ENCODE assay signal across 8 cellular contexts in genomic region chr2:203327918-203328734, GRCh38. TPM values are rescaled to one million over a fixed set of nuclear protein-coding genes. Genes with fewer than 3 reads are reported as not detected.
DNase-seq lines count a peak whose midpoint lies in the region; ATAC-seq and TF ChIP-seq lines count a peak whose summit lies in the region.

TSS of gene ABI2 (plus strand) at chr2:203328394. CDS start at chr2:203328515, 121 bp downstream.

- peak within 1 kb of the TSS; percentile 99 for H3K27ac ChIP-seq in right cardiac atrium (ENCODE audit: low read length)
- peak within 1 kb of the TSS; percentile 74 for H3K27ac ChIP-seq in urinary bladder (ENCODE audit: low read depth)

- intact Hi-C loops in right cardiac atrium (cut with DNase I), result no loop called here

- under 1% methylated on average over 97 of the region's 97 CpGs for WGBS in right cardiac atrium
- under 1% methylated on average over 97 of the region's 97 CpGs for WGBS in urinary bladder

- H3K27me3 ChIP-seq in right cardiac atrium (ENCODE audit: control insufficient read depth, insufficient read depth), result no peaks in the 10 kb centered on the region

- H3K4me1 ChIP-seq in right cardiac atrium (ENCODE audit: control insufficient read depth, insufficient read depth, low read length) (no peaks in the 10 kb centered on the region), urinary bladder (ENCODE audit: insufficient read depth) (no peaks in the 10 kb centered on the region)

- H3K4me3 ChIP-seq in GM12864 (ENCODE audit: low read depth, low read length) (peak within 1 kb of the TSS; percentile 87), right cardiac atrium (ENCODE audit: low read length) (peak within 1 kb of the TSS; percentile 99), urinary bladder (ENCODE audit: low read depth, low read length) (peak within 1 kb of the TSS; percentile 81)

- no peaks in the 10 kb centered on the region for H3K9me3 ChIP-seq in right cardiac atrium (ENCODE audit: control insufficient read depth, low read length)

- no peak for DNase-seq in GM12864 (ENCODE audit: low read depth)
- peak; percentile 77 for DNase-seq in NCI-H128 (lab: John Stamatoyannopoulos, UW; ENCODE audit: unreplicated experiment)
- DNase-seq in T-helper 2 cell, result peak; percentile 37 to 49 (median 43)
- peak in 57 of 58 donors; percentile 48 to 90 (median 83) for DNase-seq in anterior cingulate cortex (lab: John Stamatoyannopoulos, UW)
- DNase-seq in right cardiac atrium, result peak; percentile 87 to 96 (median 94)
- DNase-seq in pulmonary artery endothelial cell (ENCODE audit: low read depth, low spot score), result peak; percentile 24

- TF ChIP-seq CTCF in GM12864 (IDR thresholded peaks at IDR 0.05; ENCODE audit: low read depth, low read length, missing control alignments), result no peak

- ATAC-seq in HG02610 (IDR thresholded peaks at IDR 0.05; ENCODE audit: unreplicated experiment) (peak; percentile 61), right cardiac atrium (peak; percentile 96)

- no peaks in the 10 kb centered on the region for H3K36me3 ChIP-seq in urinary bladder (ENCODE audit: insufficient read depth)

RNA-seq across cellular contexts. Expression of gene ABI2, which starts in this region (rescaled TPM):
- total RNA-seq in right cardiac atrium (10 to 100 TPM; 59.4 to 75.4 (median 65.5) TPM), pulmonary artery endothelial cell (30.3 and 42.2 TPM in 2 replicates), urinary bladder (55.0 TPM)
- polyA plus RNA-seq in right cardiac atrium (26.4 TPM), urinary bladder (35.9 TPM)
